In genomic region chr11:67406969-67407699, GRCh38 we compare ENCODE assay signal across 10 cellular contexts. TPM values are rescaled to one million over a fixed set of nuclear protein-coding genes. Genes with fewer than 3 reads are reported as not detected.
A peak's percentile ranks its signal among the peaks of the same experiment; 100 is the strongest.
DNase-seq lines count a peak whose midpoint lies in the region; ATAC-seq and TF ChIP-seq lines count a peak whose summit lies in the region.
"Had no signal": no experiment of that assay in that cellular context is flagged by ENCODE, and none has a peak within 500 bp of the region (broad histone marks: within the 10 kb centered on the region; RNA-seq: fewer than 3 reads in every experiment).

No MANE protein-coding gene starts in this region.

- H3K36me3 ChIP-seq in thymus (ENCODE audit: control insufficient read depth, insufficient read depth) (peaks cover 33% of the 10 kb centered on the region), tibial artery (no peaks in the 10 kb centered on the region)
- H3K36me3 ChIP-seq: SJSA1, upper lobe of left lung had no signal

- H3K4me1 Mint-ChIP-seq in T-helper 17 cell (peaks cover 64% of the 10 kb centered on the region), glutamatergic neuron (ENCODE audit: low read depth, unreplicated experiment) (peaks cover 5% of the 10 kb centered on the region)

- H3K27me3 ChIP-seq in right cardiac atrium (ENCODE audit: control insufficient read depth, insufficient read depth) (no peaks in the 10 kb centered on the region), thymus (ENCODE audit: control insufficient read depth, insufficient read depth) (no peaks in the 10 kb centered on the region), tibial artery (peaks cover 0 to 84% of the 10 kb centered on the region in 2 donors)
- H3K27me3 ChIP-seq: upper lobe of left lung had no signal

- peak overlapping the region; percentile 99 for H3K4me3 Mint-ChIP-seq in T-helper 17 cell
- H3K4me3 Mint-ChIP-seq in glutamatergic neuron (ENCODE audit: unreplicated experiment) = no peak overlapping the region

- H3K27ac Mint-ChIP-seq in T-helper 17 cell = peak overlapping the region; percentile 94
- H3K27ac Mint-ChIP-seq in glutamatergic neuron (ENCODE audit: unreplicated experiment) = peak overlapping the region; percentile 49

- no peaks in the 10 kb centered on the region for H3K4me1 ChIP-seq in right cardiac atrium (ENCODE audit: control insufficient read depth, insufficient read depth, low read length)
- peaks cover 81% of the 10 kb centered on the region for H3K4me1 ChIP-seq in thymus (ENCODE audit: control insufficient read depth, insufficient read depth, low read length)
- peaks cover 0 to 13% (median 3%) of the 10 kb centered on the region in 4 donors for H3K4me1 ChIP-seq in tibial artery

- H3K27ac ChIP-seq in right cardiac atrium (ENCODE audit: low read length) (no peak overlapping the region), thymus (ENCODE audit: low read depth) (peak overlapping the region; percentile 98), tibial artery (no peak overlapping the region)
- H3K27ac ChIP-seq: SJSA1 had no signal

- no peaks in the 10 kb centered on the region for H3K27me3 Mint-ChIP-seq in T-helper 17 cell
- H3K27me3 Mint-ChIP-seq in glutamatergic neuron (ENCODE audit: unreplicated experiment) = peaks cover 3% of the 10 kb centered on the region

- H3K4me3 ChIP-seq in right cardiac atrium (ENCODE audit: low read length) (no peak overlapping the region), thymus (ENCODE audit: low read length) (peak overlapping the region; percentile 30), tibial artery (no peak overlapping the region)
- H3K4me3 ChIP-seq: SJSA1, upper lobe of left lung had no signal

- peak; percentile 4 to 30 for ATAC-seq in right cardiac atrium
- ATAC-seq in Right ventricle myocardium inferior = no peak
- ATAC-seq in T-helper 17 cell = no peak
- ATAC-seq in HG02588 (IDR thresholded peaks at IDR 0.05; ENCODE audit: unreplicated experiment) = no peak

- 45% methylated on average over 12 of the region's 12 CpGs for WGBS in right cardiac atrium
- WGBS in thymus = 60% methylated on average over 12 of the region's 12 CpGs

- TF ChIP-seq CTCF in glutamatergic neuron (IDR thresholded peaks at IDR 0.05; ENCODE audit: partially characterized antibody, unreplicated experiment) (no peak), tibial artery (IDR thresholded peaks at IDR 0.05) (no peak)

- peaks cover 9% of the 10 kb centered on the region for H3K36me3 Mint-ChIP-seq in T-helper 17 cell (ENCODE audit: low read depth)
- no peaks in the 10 kb centered on the region for H3K36me3 Mint-ChIP-seq in glutamatergic neuron (ENCODE audit: unreplicated experiment)

- intact Hi-C loops in right cardiac atrium (cut with DNase I) (loop anchor here in 1 of 4 donors (10.0 kb wide), 1 partner anchor 98 kb away; the partner anchor contains the start of genes CDK2AP2 and PITPNM1), Right ventricle myocardium inferior (cut with DNase I) (no loop called here), tibial artery (cut with DNase I; ENCODE audit: low total_unique reads) (no loop called here)

- DNase-seq in right cardiac atrium (peak in 1 of 3 donors; percentile 77), Right ventricle myocardium inferior (ENCODE audit: missing footprints) (no peak), T-helper 17 cell (no peak), glutamatergic neuron (no peak), tibial artery (no peak)
- no peak for DNase-seq in activated CD4-positive, CD25-positive, alpha-beta regulatory T cell treated with anti-CD3 and anti-CD28 coated beads, Interleukin-2, amount 50 U/mL, for 72 hours

- no peaks in the 10 kb centered on the region for H3K9me3 Mint-ChIP-seq in glutamatergic neuron (ENCODE audit: unreplicated experiment)

- H3K9me3 ChIP-seq in right cardiac atrium (ENCODE audit: control insufficient read depth, low read length) = no peaks in the 10 kb centered on the region
- H3K9me3 ChIP-seq in T-helper 17 cell (ENCODE audit: control insufficient read depth, low read length, poor library complexity, severe bottlenecking) = no peaks in the 10 kb centered on the region
- H3K9me3 ChIP-seq in thymus (ENCODE audit: control insufficient read depth) = no peaks in the 10 kb centered on the region
- H3K9me3 ChIP-seq in tibial artery = no peaks in the 10 kb centered on the region
- H3K9me3 ChIP-seq: SJSA1, upper lobe of left lung had no signal

RNA-seq across cellular contexts. Expression of gene TBC1D10C, which starts 3.3 kb away (rescaled TPM):
- total RNA-seq in right cardiac atrium (1 to 10 TPM in 3 of 4 donors, under 1 TPM in 1; 0.67 to 2.7 (median 1.8) TPM), Right ventricle myocardium inferior (1.3 TPM), T-helper 17 cell (100 to 1,000 TPM; 251 to 262 TPM), glutamatergic neuron (ENCODE audit: unreplicated experiment) (not detected)
- polyA plus RNA-seq in right cardiac atrium (0.86 TPM), thymus (318 TPM)
- total RNA-seq: SJSA1 had no signal

RNA-seq across cellular contexts. Expression of gene PPP1CA, which starts 5.5 kb away (rescaled TPM):
- 10 to 100 TPM; 73.1 to 93.4 (median 79.1) TPM for total RNA-seq in right cardiac atrium
- polyA plus RNA-seq in right cardiac atrium = 79.4 TPM
- 112 TPM for total RNA-seq in Right ventricle myocardium inferior
- 100 to 1,000 TPM; 133 to 146 TPM for total RNA-seq in T-helper 17 cell
- 163 TPM for total RNA-seq in glutamatergic neuron (ENCODE audit: unreplicated experiment)
- 141 TPM for polyA plus RNA-seq in thymus

RNA-seq across cellular contexts. Expression of gene CARNS1, which starts 8.3 kb away (rescaled TPM):
- 10 to 100 TPM in 2 of 4 donors, 1 to 10 TPM in 2; 5.1 to 23.6 (median 9.3) TPM for total RNA-seq in right cardiac atrium
- polyA plus RNA-seq in right cardiac atrium = 5.2 TPM
- 14.1 TPM for total RNA-seq in Right ventricle myocardium inferior
- 1 to 10 TPM; 4.5 to 7.5 TPM for total RNA-seq in T-helper 17 cell
- total RNA-seq in glutamatergic neuron (ENCODE audit: unreplicated experiment) = 0.07 TPM
- polyA plus RNA-seq in thymus = 1.7 TPM
- total RNA-seq: SJSA1 had no signal

RNA-seq across cellular contexts. Expression of gene RAD9A, which starts 15.3 kb away (rescaled TPM):
- total RNA-seq in right cardiac atrium = 10 to 100 TPM in 1 of 4 donors, 1 to 10 TPM in 3; 7.9 to 11.7 (median 9.4) TPM
- 7.3 TPM for polyA plus RNA-seq in right cardiac atrium
- total RNA-seq in Right ventricle myocardium inferior = 6.9 TPM
- 10 to 100 TPM; 21.5 to 40.5 TPM for total RNA-seq in T-helper 17 cell
- total RNA-seq in glutamatergic neuron (ENCODE audit: unreplicated experiment) = 12.1 TPM
- polyA plus RNA-seq in thymus = 35.2 TPM

RNA-seq across cellular contexts. Expression of gene RPS6KB2, which starts 21.2 kb away (rescaled TPM):
- total RNA-seq in right cardiac atrium (10 to 100 TPM; 29.0 to 31.3 (median 29.5) TPM), Right ventricle myocardium inferior (27.8 TPM), T-helper 17 cell (10 to 100 TPM; 47.8 to 62.7 TPM), glutamatergic neuron (ENCODE audit: unreplicated experiment) (69.0 TPM)
- polyA plus RNA-seq in right cardiac atrium (39.6 TPM), thymus (76.8 TPM)

Comparison
In these comparisons a context has a peak if more than half of its experiments do, and no peak if none do; other contexts are left out.
1. ATAC-seq: peak in right cardiac atrium (2 of 2); none in Right ventricle myocardium inferior (single experiment), T-helper 17 cell (single experiment) and HG02588 (single experiment).
2. RNA of gene TBC1D10C, which starts 3.3 kb away (total RNA-seq): 251 to 262 TPM in T-helper 17 cell; 0.67 to 2.7 TPM in right cardiac atrium, 1.3 TPM in Right ventricle myocardium inferior (single experiment) and not detected in glutamatergic neuron (single experiment); every median in the first group is over 10 times any median in the second.